In genomic region chr1:29298175-29298720, GRCh38 we compare ENCODE assay signal across 23 cellular contexts.
"Had no signal": no experiment of that assay in that cellular context is flagged by ENCODE, and none has a peak within 500 bp of the region (broad histone marks: within the 10 kb centered on the region; RNA-seq: fewer than 3 reads in every experiment).

No MANE protein-coding gene starts in this region.

- H3K4me1 ChIP-seq: adrenal gland had no signal

- H3K27ac Mint-ChIP-seq: activated CD8-positive, alpha-beta T cell treated with anti-CD3 and anti-CD28 coated beads, Interleukin-2, amount 10 ng/mL, durations not matched to agents 7 days and 5 days; activated naive CD8-positive, alpha-beta T cell treated with anti-CD3 and anti-CD28 coated beads, Interleukin-2, amount 10 ng/mL, durations not matched to agents 7 days and 5 days; IgD-negative memory B cell; T-helper 1 cell treated with Interleukin-12 subunit alpha and Interleukin-12 subunit beta and Interleukin-4 antibody, amounts not matched to agents 30 μg/mL and 1 μg/mL, for 36 hours had no signal

- H3K4me1 Mint-ChIP-seq: activated naive CD8-positive, alpha-beta T cell treated with anti-CD3 and anti-CD28 coated beads, Interleukin-2, amount 10 ng/mL, durations not matched to agents 7 days and 5 days; brain; IgD-negative memory B cell had no signal

- DNase-seq: activated CD4-positive, alpha-beta T cell treated with anti-CD3 and anti-CD28 coated beads for 48 hours; activated CD4-positive, alpha-beta T cell treated with anti-CD3 and anti-CD28 coated beads, Interleukin-2, amount 50 U/mL, for 4 hours; activated CD4-positive, CD25-positive, alpha-beta regulatory T cell treated with anti-CD3 and anti-CD28 coated beads, Interleukin-2, amount 50 U/mL, for 72 hours; activated CD8-positive, alpha-beta memory T cell treated with anti-CD3 and anti-CD28 coated beads, Interleukin-2, amount 50 U/mL, for 48 hours; activated CD8-positive, alpha-beta T cell treated with anti-CD3 and anti-CD28 coated beads, Interleukin-2, amount 10 ng/mL, durations not matched to agents 7 days and 5 days; activated naive CD4-positive, alpha-beta T cell treated with anti-CD3 and anti-CD28 coated beads, Interleukin-2, amount 50 U/mL, for 16 hours; activated naive CD8-positive, alpha-beta T cell treated with anti-CD3 and anti-CD28 coated beads, Interleukin-2, amount 10 ng/mL, durations not matched to agents 7 days and 5 days; activated T-cell treated with anti-CD3 and anti-CD28 coated beads, Interleukin-2, amount 50 U/mL, for 1 hour; adrenal gland; anterior cingulate cortex; MM.1S; NCI-H146; NCI-H187 treated with DMSO at 0.1 percent for 48 hours; NCI-H446 treated with DMSO at 0.1 percent for 48 hours; NCI-H524 treated with DMSO at 0.1 percent for 48 hours; NCI-H82; PC-3; SHP77 treated with DMSO at 0.1 percent for 48 hours had no signal

- H3K4me3 ChIP-seq: adrenal gland, cardiac muscle cell had no signal

- H3K9me3 Mint-ChIP-seq: activated naive CD8-positive, alpha-beta T cell treated with anti-CD3 and anti-CD28 coated beads, Interleukin-2, amount 10 ng/mL, durations not matched to agents 7 days and 5 days; T-helper 1 cell treated with Interleukin-12 subunit alpha and Interleukin-12 subunit beta and Interleukin-4 antibody, amounts not matched to agents 30 μg/mL and 1 μg/mL, for 36 hours had no signal

- H3K27ac ChIP-seq: adrenal gland, cardiac muscle cell had no signal

- H3K27me3 ChIP-seq: adrenal gland, cardiac muscle cell had no signal

- H3K9me3 ChIP-seq: adrenal gland had no signal

- H3K36me3 Mint-ChIP-seq: activated naive CD8-positive, alpha-beta T cell treated with anti-CD3 and anti-CD28 coated beads, Interleukin-2, amount 10 ng/mL, durations not matched to agents 7 days and 5 days; IgD-negative memory B cell had no signal

- H3K36me3 ChIP-seq: adrenal gland, cardiac muscle cell had no signal

- ATAC-seq: activated CD8-positive, alpha-beta T cell treated with anti-CD3 and anti-CD28 coated beads, Interleukin-2, amount 10 ng/mL, durations not matched to agents 7 days and 5 days; PC-3 had no signal

- H3K4me3 Mint-ChIP-seq: activated CD8-positive, alpha-beta T cell treated with anti-CD3 and anti-CD28 coated beads, Interleukin-2, amount 10 ng/mL, durations not matched to agents 7 days and 5 days; activated naive CD8-positive, alpha-beta T cell treated with anti-CD3 and anti-CD28 coated beads, Interleukin-2, amount 10 ng/mL, durations not matched to agents 7 days and 5 days; brain; IgD-negative memory B cell; T-helper 1 cell treated with Interleukin-12 subunit alpha and Interleukin-12 subunit beta and Interleukin-4 antibody, amounts not matched to agents 30 μg/mL and 1 μg/mL, for 36 hours; WTC11 had no signal
